Comparison of ENCODE assay signal across 1 cellular context in genomic region chr2:23380562-23381065, GRCh38.
TF ChIP-seq lines count a peak whose summit lies in the region.

No MANE protein-coding gene starts in this region.

TF ChIP-seq in IMR-90, 13 proteins besides CTCF, POLR2A, EP300 and RAD21:
- TF ChIP-seq USF2 (IDR thresholded peaks at IDR 0.05; ENCODE audit: low read depth, low read length) (no peak), RCOR1 (IDR thresholded peaks at IDR 0.05; ENCODE audit: insufficient replicate concordance, low read length) (no peak), MAZ (IDR thresholded peaks at IDR 0.05; ENCODE audit: borderline replicate concordance, low read depth, low read length) (no peak), NFE2L2 (IDR thresholded peaks at IDR 0.05; ENCODE audit: low read depth, low read length) (no peak), BHLHE40 (IDR thresholded peaks at IDR 0.05; ENCODE audit: low read depth, low read length) (no peak), RFX5 (IDR thresholded peaks at IDR 0.05; ENCODE audit: low read depth, low read length) (no peak), ELK1 (IDR thresholded peaks at IDR 0.05; ENCODE audit: borderline replicate concordance, low read depth, low read length) (no peak), CEBPB (IDR thresholded peaks at IDR 0.05; ENCODE audit: low read depth, low read length) (no peak), MAFK (IDR thresholded peaks at IDR 0.05; ENCODE audit: low read depth, low read length) (no peak), CHD1 (IDR thresholded peaks at IDR 0.05; ENCODE audit: low read depth, low read length) (no peak), FOS (IDR thresholded peaks at IDR 0.05; ENCODE audit: low read depth, low read length) (no peak), SMC3 (IDR thresholded peaks at IDR 0.05; ENCODE audit: low read depth, low read length) (no peak), MXI1 (IDR thresholded peaks at IDR 0.05; ENCODE audit: borderline replicate concordance, low read depth, low read length) (no peak)
